In the genomic region with DNA sequence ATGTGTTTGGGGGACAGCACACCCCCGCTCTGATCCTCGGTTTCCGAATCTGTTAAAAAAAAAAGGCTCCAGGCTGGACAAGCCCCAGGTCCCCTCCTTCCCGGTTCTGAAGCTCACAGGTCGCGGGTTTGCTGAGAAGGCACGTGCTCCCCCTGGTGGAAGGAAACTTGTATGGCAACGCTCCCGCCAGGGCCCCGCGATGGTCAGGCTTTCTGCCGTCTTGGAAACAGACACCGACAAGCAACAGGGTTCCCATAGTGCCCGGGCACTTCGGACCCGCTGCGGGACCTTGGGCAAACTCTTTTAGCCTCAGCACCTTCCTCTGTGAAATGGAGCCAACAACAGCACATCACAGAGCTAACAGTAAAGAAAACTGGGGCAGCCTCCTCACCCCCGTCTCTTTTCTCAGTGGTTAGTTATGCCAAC, we compare ENCODE assay signal across 1 cellular context.
TF ChIP-seq lines count a peak whose summit lies in the region.

No MANE protein-coding gene starts in this region.

TF ChIP-seq in GM23338, 12 proteins besides CTCF, POLR2A, EP300 and RAD21 (continued from another document):
- TF ChIP-seq, protein P1, sequence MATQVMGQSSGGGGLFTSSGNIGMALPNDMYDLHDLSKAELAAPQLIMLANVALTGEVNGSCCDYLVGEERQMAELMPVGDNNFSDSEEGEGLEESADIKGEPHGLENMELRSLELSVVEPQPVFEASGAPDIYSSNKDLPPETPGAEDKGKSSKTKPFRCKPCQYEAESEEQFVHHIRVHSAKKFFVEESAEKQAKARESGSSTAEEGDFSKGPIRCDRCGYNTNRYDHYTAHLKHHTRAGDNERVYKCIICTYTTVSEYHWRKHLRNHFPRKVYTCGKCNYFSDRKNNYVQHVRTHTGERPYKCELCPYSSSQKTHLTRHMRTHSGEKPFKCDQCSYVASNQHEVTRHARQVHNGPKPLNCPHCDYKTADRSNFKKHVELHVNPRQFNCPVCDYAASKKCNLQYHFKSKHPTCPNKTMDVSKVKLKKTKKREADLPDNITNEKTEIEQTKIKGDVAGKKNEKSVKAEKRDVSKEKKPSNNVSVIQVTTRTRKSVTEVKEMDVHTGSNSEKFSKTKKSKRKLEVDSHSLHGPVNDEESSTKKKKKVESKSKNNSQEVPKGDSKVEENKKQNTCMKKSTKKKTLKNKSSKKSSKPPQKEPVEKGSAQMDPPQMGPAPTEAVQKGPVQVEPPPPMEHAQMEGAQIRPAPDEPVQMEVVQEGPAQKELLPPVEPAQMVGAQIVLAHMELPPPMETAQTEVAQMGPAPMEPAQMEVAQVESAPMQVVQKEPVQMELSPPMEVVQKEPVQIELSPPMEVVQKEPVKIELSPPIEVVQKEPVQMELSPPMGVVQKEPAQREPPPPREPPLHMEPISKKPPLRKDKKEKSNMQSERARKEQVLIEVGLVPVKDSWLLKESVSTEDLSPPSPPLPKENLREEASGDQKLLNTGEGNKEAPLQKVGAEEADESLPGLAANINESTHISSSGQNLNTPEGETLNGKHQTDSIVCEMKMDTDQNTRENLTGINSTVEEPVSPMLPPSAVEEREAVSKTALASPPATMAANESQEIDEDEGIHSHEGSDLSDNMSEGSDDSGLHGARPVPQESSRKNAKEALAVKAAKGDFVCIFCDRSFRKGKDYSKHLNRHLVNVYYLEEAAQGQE (IDR thresholded peaks at IDR 0.05; ENCODE audit: unreplicated experiment), result no peak
- TF ChIP-seq, protein P2, sequence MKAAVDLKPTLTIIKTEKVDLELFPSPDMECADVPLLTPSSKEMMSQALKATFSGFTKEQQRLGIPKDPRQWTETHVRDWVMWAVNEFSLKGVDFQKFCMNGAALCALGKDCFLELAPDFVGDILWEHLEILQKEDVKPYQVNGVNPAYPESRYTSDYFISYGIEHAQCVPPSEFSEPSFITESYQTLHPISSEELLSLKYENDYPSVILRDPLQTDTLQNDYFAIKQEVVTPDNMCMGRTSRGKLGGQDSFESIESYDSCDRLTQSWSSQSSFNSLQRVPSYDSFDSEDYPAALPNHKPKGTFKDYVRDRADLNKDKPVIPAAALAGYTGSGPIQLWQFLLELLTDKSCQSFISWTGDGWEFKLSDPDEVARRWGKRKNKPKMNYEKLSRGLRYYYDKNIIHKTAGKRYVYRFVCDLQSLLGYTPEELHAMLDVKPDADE (IDR thresholded peaks at IDR 0.05), result no peak
- TF ChIP-seq NANOG (IDR thresholded peaks at IDR 0.05; ENCODE audit: borderline replicate concordance) (no peak), ZNF114 (CRISPR knock-in tag; IDR thresholded peaks at IDR 0.05) (no peak), STAT1 (IDR thresholded peaks at IDR 0.05; ENCODE audit: unreplicated experiment) (no peak)
